In the genomic region with DNA sequence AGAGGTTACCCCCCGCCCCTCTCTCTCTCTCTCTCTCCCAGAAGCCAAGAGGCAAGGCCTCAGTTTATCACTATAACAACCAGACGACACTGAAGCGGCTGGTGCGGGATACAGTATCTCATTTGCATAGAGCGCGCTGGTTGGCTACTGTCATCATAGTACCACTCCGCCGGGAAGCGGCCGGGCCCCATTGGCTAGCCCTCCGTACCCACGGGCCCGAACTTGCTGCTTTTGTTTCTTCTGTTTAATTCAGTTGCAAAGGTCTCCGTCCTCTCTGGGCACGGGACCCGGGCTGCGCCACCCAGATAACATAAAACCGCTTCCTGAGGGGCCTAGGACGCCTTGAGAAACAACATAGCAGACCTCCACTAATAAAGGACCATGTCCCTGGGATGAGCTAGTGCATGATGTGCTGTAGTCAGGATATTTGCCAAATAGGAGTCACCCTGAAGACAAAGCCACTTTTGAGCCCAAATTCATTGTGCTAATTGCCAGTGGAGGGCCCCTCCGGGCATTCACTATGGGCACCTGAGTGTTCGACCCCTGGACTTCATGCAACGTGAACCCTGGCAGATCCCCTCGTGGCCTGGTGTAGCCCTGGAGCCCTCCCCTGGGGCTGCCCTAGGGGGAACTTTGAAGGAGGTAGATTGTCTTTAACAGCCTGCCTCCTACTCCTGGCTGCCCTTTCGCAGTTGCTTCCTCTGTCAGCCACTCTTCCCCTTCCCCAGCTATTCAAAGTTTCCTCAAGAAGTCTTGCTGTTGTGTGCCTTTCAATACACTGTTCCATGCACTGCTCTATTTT, we compare ENCODE assay signal across 8 cellular contexts. TPM values are rescaled to one million over a fixed set of nuclear protein-coding genes. Genes with fewer than 3 reads are reported as not detected.
DNase-seq lines count a peak whose midpoint lies in the region; ATAC-seq and TF ChIP-seq lines count a peak whose summit lies in the region.

Gene PCYT1B, minus strand, starts transcription at position 91 of the 802 bp plus-strand sequence. CDS start 242 bp downstream, outside the sequence.

- peaks cover 4% of the 10 kb centered on the region; the same call in 1 of the 2 replicates for H3K27me3 Mint-ChIP-seq in HFFc6 (ENCODE audit: insufficient read depth)
- peaks cover 0 to 8% (median 8%) of the 10 kb centered on the region in 3 donors for H3K27me3 Mint-ChIP-seq in immature natural killer cell (ENCODE audit: low read depth in 3 of 3)

- H3K27ac Mint-ChIP-seq in HFFc6: no peak within 1 kb of the TSS
- peak within 1 kb of the TSS in 4 of 6 donors; percentile 37 to 66 (median 43) for H3K27ac Mint-ChIP-seq in immature natural killer cell

- TF ChIP-seq CTCF in HFFc6 (IDR thresholded peaks at IDR 0.05): no peak

- peak within 1 kb of the TSS; percentile 74 for H3K4me3 Mint-ChIP-seq in HFFc6
- H3K4me3 Mint-ChIP-seq in immature natural killer cell: peak within 1 kb of the TSS; percentile 69 to 89 (median 83)

- peaks cover 7% of the 10 kb centered on the region; the same call in 1 of the 2 replicates for H3K4me1 Mint-ChIP-seq in HFFc6 (ENCODE audit: low read depth)
- peaks cover 19 to 23% of the 10 kb centered on the region in 2 donors for H3K4me1 Mint-ChIP-seq in immature natural killer cell

- H3K9me3 Mint-ChIP-seq in HFFc6 (no peaks in the 10 kb centered on the region), immature natural killer cell (no peaks in the 10 kb centered on the region)

- DNase-seq in DMS153 (lab: John Stamatoyannopoulos, UW): peak; percentile 58
- peak; percentile 35 for DNase-seq in HFFc6
- peak; percentile 69 to 76 for DNase-seq in NCI-H1930 (lab: John Stamatoyannopoulos, UW)
- peak; percentile 34 for DNase-seq in activated CD4-positive, alpha-beta T cell treated with anti-CD3 and anti-CD28 coated beads for 1 hour
- peak in 59 of 61 donors; percentile 1 to 86 (median 50) for DNase-seq in caudate nucleus (lab: John Stamatoyannopoulos, UW)
- DNase-seq in immature natural killer cell: peak; percentile 60 to 65 (median 65)
- DNase-seq in stimulated activated CD4-positive, alpha-beta T cell treated with anti-CD3 and anti-CD28 coated beads, Interleukin-12 subunit alpha, Interleukin-12 subunit beta, amount 100 ng/mL, for 24 hours (ENCODE audit: low read depth in 2 of 2): peak; percentile 20 to 48

- peak within 1 kb of the TSS; percentile 68 for H3K27ac ChIP-seq in caudate nucleus (ENCODE audit: low read depth, low read length)

- ATAC-seq in GM21737 (IDR thresholded peaks at IDR 0.05; ENCODE audit: unreplicated experiment): no peak

- no peaks in the 10 kb centered on the region for H3K36me3 Mint-ChIP-seq in HFFc6 (ENCODE audit: low read depth)
- H3K36me3 Mint-ChIP-seq in immature natural killer cell: no peaks in the 10 kb centered on the region

RNA-seq across cellular contexts. Expression of gene PCYT1B, which starts in this region (rescaled TPM):
- not detected for total RNA-seq in HFFc6 (2021; fragmentation: NEBNext Ultra II Directional; extraction: Animal tissue kit (Norgen Biotek cat#: 25700))
- under 1 TPM in 2 of 3 donors, not detected in 1; 0.10 to 0.11 TPM for polyA plus RNA-seq in immature natural killer cell

Comparison
In these comparisons a context has a peak if more than half of its experiments do, and no peak if none do; other contexts are left out.
1. Peak in DNase-seq in HFFc6; RNA of the gene not detected or under 1 TPM.
2. Peak in DNase-seq in immature natural killer cell; RNA of the gene not detected or under 1 TPM.